In the genomic region with DNA sequence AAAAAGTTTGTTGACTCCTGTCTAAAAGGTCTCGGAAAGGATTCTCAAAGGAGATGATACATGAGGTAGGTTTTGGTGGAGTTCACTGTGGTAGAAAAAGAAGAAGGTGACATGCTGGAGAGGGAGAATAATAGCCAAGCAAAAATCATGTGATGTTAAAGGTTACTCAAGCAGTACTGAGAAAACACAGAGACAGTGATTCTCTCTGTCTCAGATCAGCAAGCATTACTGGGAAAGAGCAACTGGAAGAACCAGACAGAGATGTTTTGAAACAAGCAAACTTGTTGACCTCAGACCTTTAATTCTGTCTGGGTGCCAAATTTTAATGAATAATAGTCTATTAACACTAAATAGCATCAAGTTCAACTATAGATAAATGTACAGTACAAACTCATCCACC, we compare ENCODE assay signal across 22 cellular contexts.
"Had no signal": no experiment of that assay in that cellular context is flagged by ENCODE, and none has a peak within 500 bp of the region (broad histone marks: within the 10 kb centered on the region; RNA-seq: fewer than 3 reads in every experiment).

No MANE protein-coding gene starts in this region.

- H3K9me3 ChIP-seq: left ventricle myocardium inferior, mucosa of descending colon, right atrium auricular region, SJCRH30 had no signal

- H3K4me1 ChIP-seq: foreskin keratinocyte, left ventricle myocardium inferior, right atrium auricular region, SJCRH30 had no signal

- H3K4me3 Mint-ChIP-seq: activated T-cell treated with anti-CD3 and anti-CD28 coated beads, Interleukin-2, amount 50 U/mL, for 4 hours; effector memory CD8-positive, alpha-beta T cell; memory B cell; naive thymus-derived CD4-positive, alpha-beta T cell; T-helper 1 cell treated with Interleukin-12 subunit alpha and Interleukin-12 subunit beta and Interleukin-4 antibody, amounts not matched to agents 30 μg/mL and 1 μg/mL, for 36 hours had no signal

- DNase-seq: activated CD4-positive, alpha-beta T cell treated with anti-CD3 and anti-CD28 coated beads for 48 hours; activated CD8-positive, alpha-beta memory T cell treated with anti-CD3 and anti-CD28 coated beads, Interleukin-2, amount 50 U/mL, for 4 hours; activated gamma-delta T cell treated with Interleukin-2 at 50 U/mL for 16 hours; activated T-cell treated with anti-CD3 and anti-CD28 coated beads, Interleukin-2, amount 50 U/mL, for 4 hours; amniotic stem cell; effector memory CD8-positive, alpha-beta T cell; foreskin keratinocyte; glutamatergic neuron; hippocampal formation; islet precursor cell; left ventricle myocardium inferior; mucosa of descending colon; naive thymus-derived CD4-positive, alpha-beta T cell; posterior cingulate gyrus; SJCRH30; stimulated activated CD4-positive, alpha-beta T cell treated with anti-CD3 and anti-CD28 coated beads, Interleukin-15, amount 100 ng/mL, for 24 hours; stimulated activated CD4-positive, alpha-beta T cell treated with anti-CD3 and anti-CD28 coated beads, Interleukin-2, amount 100 ng/mL, for 48 hours had no signal

- H3K27ac ChIP-seq: cardiac muscle cell, foreskin keratinocyte, left ventricle myocardium inferior, right atrium auricular region, SJCRH30 had no signal

- H3K27ac Mint-ChIP-seq: effector memory CD8-positive, alpha-beta T cell; memory B cell; naive thymus-derived CD4-positive, alpha-beta T cell; T-helper 1 cell treated with Interleukin-12 subunit alpha and Interleukin-12 subunit beta and Interleukin-4 antibody, amounts not matched to agents 30 μg/mL and 1 μg/mL, for 36 hours had no signal

- H3K36me3 ChIP-seq: cardiac muscle cell, left ventricle myocardium inferior, right atrium auricular region, SJCRH30 had no signal

- ATAC-seq: activated naive CD4-positive, alpha-beta T cell treated with anti-CD3 and anti-CD28 coated beads, Interleukin-2, amount 50 U/mL, for 72 hours; activated T-cell treated with anti-CD3 and anti-CD28 coated beads, Interleukin-2, amount 50 U/mL, for 4 hours; effector memory CD8-positive, alpha-beta T cell; foreskin keratinocyte; mucosa of descending colon; naive thymus-derived CD4-positive, alpha-beta T cell had no signal

- H3K4me3 ChIP-seq: cardiac muscle cell, left ventricle myocardium inferior, mucosa of descending colon, right atrium auricular region, SJCRH30 had no signal

- H3K27me3 Mint-ChIP-seq: effector memory CD8-positive, alpha-beta T cell; memory B cell; naive thymus-derived CD4-positive, alpha-beta T cell had no signal

- H3K27me3 ChIP-seq: cardiac muscle cell, foreskin keratinocyte, right atrium auricular region, SJCRH30 had no signal
